20 cellular contexts compared by ENCODE assay signal in the genomic region with DNA sequence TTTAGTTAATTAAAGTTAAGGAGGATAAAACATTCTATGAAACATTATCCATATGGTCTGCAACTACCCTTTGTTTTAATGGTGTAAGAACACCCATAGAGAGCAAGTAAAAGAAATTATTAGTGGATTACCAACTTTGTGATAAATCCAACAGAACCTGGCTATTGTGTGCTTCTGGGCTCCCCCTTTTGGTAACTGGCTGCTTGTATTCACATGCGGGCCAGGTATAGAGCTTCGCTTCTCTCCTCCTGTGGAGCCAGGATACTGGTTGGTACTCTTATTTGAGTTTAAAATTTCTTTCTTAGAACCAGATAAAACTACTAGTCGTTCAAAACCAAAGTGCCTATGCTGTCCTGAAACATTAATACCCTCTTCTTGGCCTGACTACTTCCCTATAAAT.
DNase-seq lines count a peak whose midpoint lies in the region; ATAC-seq, FAIRE-seq and TF ChIP-seq lines count a peak whose summit lies in the region.
"Had no signal": no experiment of that assay in that cellular context is flagged by ENCODE, and none has a peak within 500 bp of the region (broad histone marks: within the 10 kb centered on the region; RNA-seq: fewer than 3 reads in every experiment).

No MANE protein-coding gene starts in this region.

- H3K36me3 Mint-ChIP-seq in Caco-2 (ENCODE audit: insufficient read depth, unreplicated experiment) = no peaks in the 10 kb centered on the region
- H3K36me3 Mint-ChIP-seq: CD4-positive, CD25-positive, alpha-beta regulatory T cell had no signal

- peaks cover 33% of the 10 kb centered on the region for H3K9me3 Mint-ChIP-seq in Caco-2 (ENCODE audit: unreplicated experiment)

- CTCF ChIA-PET in Caco-2 (lab: Charles Lee) = no interaction called here

- POLR2A ChIA-PET in Caco-2 (lab: Charles Lee) = no interaction called here

- FAIRE-seq in frontal cortex (lab: Jason Lieb, UNC) = no peak

- H3K4me3 ChIP-seq in Caco-2 (ENCODE audit: low read depth, low read length) (no peak overlapping the region), LNCaP clone FGC (ENCODE audit: low read depth, low read length) (no peak overlapping the region), choroid plexus epithelial cell (ENCODE audit: low read depth, low read length) (no peak overlapping the region), kidney epithelial cell (ENCODE audit: low read depth, low read length) (no peak overlapping the region)

- intact Hi-C loops in Caco-2 (cut with micrococcal nuclease; ENCODE audit: unreplicated experiment) = no loop called here

- H3K27me3 ChIP-seq in Caco-2 (replicated peaks; ENCODE audit: control insufficient read depth, insufficient read depth, low read length) (no peaks in the 10 kb centered on the region), kidney epithelial cell (ENCODE audit: control insufficient read depth, insufficient read depth, low read length) (no peaks in the 10 kb centered on the region)

- H3K4me1 ChIP-seq in Caco-2 = peaks cover 31% of the 10 kb centered on the region

- peaks cover 21% of the 10 kb centered on the region for H3K4me1 Mint-ChIP-seq in Caco-2 (ENCODE audit: low read depth, unreplicated experiment)
- H3K4me1 Mint-ChIP-seq: CD4-positive, CD25-positive, alpha-beta regulatory T cell had no signal

- H3K27me3 Mint-ChIP-seq in Caco-2 (ENCODE audit: insufficient read depth, unreplicated experiment) = no peaks in the 10 kb centered on the region

- ATAC-seq in HG02852 (IDR thresholded peaks at IDR 0.05; ENCODE audit: unreplicated experiment) (no peak), GM19324 (IDR thresholded peaks at IDR 0.05; ENCODE audit: low FRiP score, unreplicated experiment) (no peak), GM18498 (IDR thresholded peaks at IDR 0.05; ENCODE audit: unreplicated experiment) (no peak)

- TF ChIP-seq CTCF in Caco-2 (IDR thresholded peaks at IDR 0.05; ENCODE audit: insufficient read depth in 1 of 2, low read depth in 1 of 2, low read length in 1 of 2, severe bottlenecking in 1 of 2, unreplicated experiment in 1 of 2) (no peak), LNCaP clone FGC (IDR thresholded peaks at IDR 0.05; ENCODE audit: control insufficient read depth, extremely low read depth, insufficient read depth) (peak; percentile 20; the same call in 1 of the 2 replicates), choroid plexus epithelial cell (conservative IDR thresholded peaks at IDR 0.05; ENCODE audit: low read depth, low read length) (peak; percentile 17), kidney epithelial cell (IDR thresholded peaks at IDR 0.05; ENCODE audit: insufficient read depth, low read length, poor library complexity, severe bottlenecking) (peak; percentile 6)

- H3K36me3 ChIP-seq in Caco-2 (ENCODE audit: control insufficient read depth, insufficient read depth, low read length) = no peaks in the 10 kb centered on the region
- no peaks in the 10 kb centered on the region for H3K36me3 ChIP-seq in kidney epithelial cell (ENCODE audit: control insufficient read depth, insufficient read depth, low read length)

- no peaks in the 10 kb centered on the region; the same call in 1 of the 2 replicates for H3K9me3 ChIP-seq in Caco-2

- H3K4me3 Mint-ChIP-seq in Caco-2 (ENCODE audit: unreplicated experiment) = no peak overlapping the region
- H3K4me3 Mint-ChIP-seq: CD4-positive, CD25-positive, alpha-beta regulatory T cell had no signal

- H3K27ac Mint-ChIP-seq in Caco-2 (ENCODE audit: unreplicated experiment) = peak overlapping the region; percentile 48
- H3K27ac Mint-ChIP-seq: CD4-positive, CD25-positive, alpha-beta regulatory T cell had no signal

- DNase-seq in Caco-2 (no peak), LNCaP clone FGC (ENCODE audit: low read depth) (no peak), choroid plexus epithelial cell (ENCODE audit: low read depth) (no peak), kidney epithelial cell (ENCODE audit: low read depth) (no peak), frontal cortex (ENCODE audit: low spot score in 2 of 2) (no peak)
- DNase-seq: ACHN; AML-193; CD4-positive, CD25-positive, alpha-beta regulatory T cell; DMS53; HCEC 1CT; KG1; NCI-H1105; NCI-H1694; NCI-H2107; NCI-H2227 treated with DMSO at 0.1 percent for 48 hours; NCI-H524; SIG-M5 had no signal

- no TSS peak for BruUV-seq in Caco-2 (replicated peaks; lab: Mats Ljungman, UMichigan)

Comparison
In these comparisons a context has a peak if more than half of its experiments do, and no peak if none do; other contexts are left out.
1. CTCF ChIP-seq: peak in LNCaP clone FGC (single experiment), choroid plexus epithelial cell (single experiment) and kidney epithelial cell (single experiment); none in Caco-2 (0 of 2).